Comparison of ENCODE assay signal across 6 cellular contexts in genomic region chr11:3814832-3815231, GRCh38. TPM values are rescaled to one million over a fixed set of nuclear protein-coding genes. Genes with fewer than 3 reads are reported as not detected.
DNase-seq lines count a peak whose midpoint lies in the region; ATAC-seq, FAIRE-seq and TF ChIP-seq lines count a peak whose summit lies in the region.
"Not testable (repeated sequence)": the region's sequence is repeated elsewhere in the genome, so short reads cannot be mapped to it uniquely, and the experiment has no call there.

No MANE protein-coding gene starts in this region.

- not testable (repeated sequence) for H3K4me1 ChIP-seq in GM23338 (ENCODE audit: insufficient read depth); spleen
- H3K4me1 ChIP-seq in K562 (replicated peaks in 1 of 2; ENCODE audit: control insufficient read depth in 2 of 2, insufficient read depth in 2 of 2, low read length in 2 of 2): peaks cover 9 to 23% of the 10 kb centered on the region in 2 experiments
- H3K4me1 ChIP-seq in left ventricle myocardium inferior: peaks cover 48% of the 10 kb centered on the region

- H3K27ac ChIP-seq in GM23338 (ENCODE audit: low read depth); K562 (ENCODE audit: extremely low read depth, low read depth, low read length); spleen: not testable (repeated sequence)
- peak overlapping the region; percentile 77 for H3K27ac ChIP-seq in left ventricle myocardium inferior (replicated peaks)

- H3K27me3 ChIP-seq in GM23338 (ENCODE audit: insufficient read depth); K562 (ENCODE audit: control insufficient read depth in 2 of 2, insufficient read depth in 2 of 2, low read length in 2 of 2); left ventricle myocardium inferior (ENCODE audit: low read depth); spleen (replicated peaks in 1 of 7): not testable (repeated sequence)

- not testable (repeated sequence) for FAIRE-seq in K562 (lab: Jason Lieb, UNC)

- H3K27ac Mint-ChIP-seq in GM23338 (peak overlapping the region; percentile 65; the same call in 1 of the 2 replicates), T-helper 17 cell (peak overlapping the region; percentile 27)
- peak overlapping the region; percentile 47 for H3K27ac Mint-ChIP-seq in activated CD4-positive, alpha-beta T cell treated with anti-CD3 and anti-CD28 coated beads, Interleukin-2, amount 10 ng/mL, durations not matched to agents 7 days and 5 days

- not testable (repeated sequence) for H3K9me3 Mint-ChIP-seq in GM23338; activated CD4-positive, alpha-beta T cell treated with anti-CD3 and anti-CD28 coated beads, Interleukin-2, amount 10 ng/mL, durations not matched to agents 7 days and 5 days

- in situ Hi-C loops in K562 (cut with MboI): loop anchor here (25.0 kb wide), 1 partner anchor 353 kb away; no protein-coding TSS in a partner anchor

- H3K79me2 ChIP-seq in GM23338 (replicated peaks; ENCODE audit: insufficient read depth); K562 (ENCODE audit: control insufficient read depth, insufficient read depth, low read length): not testable (repeated sequence)

- not testable (repeated sequence) for TF ChIP-seq EP300 in K562 (IDR thresholded peaks at IDR 0.05; ENCODE audit: low read length)

- H3K36me3 Mint-ChIP-seq in GM23338 (ENCODE audit: low read depth); T-helper 17 cell (ENCODE audit: low read depth); activated CD4-positive, alpha-beta T cell treated with anti-CD3 and anti-CD28 coated beads, Interleukin-2, amount 10 ng/mL, durations not matched to agents 7 days and 5 days (ENCODE audit: low read depth): not testable (repeated sequence)

- not testable (repeated sequence) for H3K4me3 Mint-ChIP-seq in GM23338; T-helper 17 cell; activated CD4-positive, alpha-beta T cell treated with anti-CD3 and anti-CD28 coated beads, Interleukin-2, amount 10 ng/mL, durations not matched to agents 7 days and 5 days

- ATAC-seq in GM23338, T-helper 17 cell, K562: not testable (repeated sequence)

- H3K36me3 ChIP-seq in GM23338 (ENCODE audit: insufficient read depth); left ventricle myocardium inferior; spleen: not testable (repeated sequence)
- peaks cover 19% of the 10 kb centered on the region for H3K36me3 ChIP-seq in K562 (ENCODE audit: control insufficient read depth, insufficient read depth, low read length)

- intact Hi-C loops in K562 (cut with micrococcal nuclease); left ventricle myocardium inferior (cut with micrococcal nuclease); spleen (cut with DNase I; ENCODE audit: low total_unique reads): not testable (repeated sequence)

- not testable (repeated sequence) for H3K9me1 ChIP-seq in K562 (ENCODE audit: control insufficient read depth, insufficient read depth, low read length)

- CTCF ChIA-PET in activated CD4-positive, alpha-beta T cell treated with anti-CD3 and anti-CD28 coated beads, Interleukin-2, amount 10 ng/mL, durations not matched to agents 7 days and 5 days (lab: Charles Lee): interaction anchor here (1.3 to 3.2 kb wide), 4 partner anchors 8 to 39 kb away, joined by 3 to 9 read pairs (median 7); partner anchors contain the start of gene RHOG
- CTCF ChIA-PET in K562 (lab: Yijun Ruan, JAX; ENCODE audit: low intra/inter-chr PET ratio): not testable (repeated sequence)

- H3K9me2 ChIP-seq in GM23338 (ENCODE audit: insufficient read depth): not testable (repeated sequence)

- not testable (repeated sequence) for BruUV-seq in K562 (replicated peaks; lab: Mats Ljungman, UMichigan)

- H3K27me3 Mint-ChIP-seq in GM23338 (ENCODE audit: insufficient read depth, low read depth, poor library complexity); T-helper 17 cell; activated CD4-positive, alpha-beta T cell treated with anti-CD3 and anti-CD28 coated beads, Interleukin-2, amount 10 ng/mL, durations not matched to agents 7 days and 5 days: not testable (repeated sequence)

- H3K4me1 Mint-ChIP-seq in GM23338 (peaks cover 17% of the 10 kb centered on the region), T-helper 17 cell (peaks cover 15% of the 10 kb centered on the region)
- H3K4me1 Mint-ChIP-seq in activated CD4-positive, alpha-beta T cell treated with anti-CD3 and anti-CD28 coated beads, Interleukin-2, amount 10 ng/mL, durations not matched to agents 7 days and 5 days: not testable (repeated sequence)

- not testable (repeated sequence) for H3K4me2 ChIP-seq in GM23338; K562 (ENCODE audit: insufficient read depth, low read length)

- DNase-seq in GM23338 (ENCODE audit: low spot score); T-helper 17 cell; activated CD4-positive, alpha-beta T cell treated with anti-CD3 and anti-CD28 coated beads, Interleukin-2, amount 10 ng/mL, durations not matched to agents 7 days and 5 days; K562 (ENCODE audit: extremely low read depth in 1 of 4, low spot score in 3 of 4); left ventricle myocardium inferior: not testable (repeated sequence)
- peak; percentile 6 for DNase-seq in spleen

- H4K20me1 ChIP-seq in GM23338 (replicated peaks; ENCODE audit: insufficient read depth); K562 (replicated peaks; ENCODE audit: control insufficient read depth, insufficient read depth, low read length): not testable (repeated sequence)

- POLR2A ChIA-PET in activated CD4-positive, alpha-beta T cell treated with anti-CD3 and anti-CD28 coated beads, Interleukin-2, amount 10 ng/mL, durations not matched to agents 7 days and 5 days (lab: Charles Lee): not testable (repeated sequence)
- POLR2A ChIA-PET in K562 (lab: Yijun Ruan, JAX): interaction anchor here (1.5 kb wide), 1 partner anchor 9 kb away, joined by 4 read pairs; no protein-coding TSS in a partner anchor

- not testable (repeated sequence) for H3K4me3 ChIP-seq in GM23338, K562, left ventricle myocardium inferior, spleen

- TF ChIP-seq POLR2A in K562 (conservative IDR thresholded peaks at IDR 0.05); spleen (IDR thresholded peaks at IDR 0.05): not testable (repeated sequence)

- H3F3A ChIP-seq in GM23338 (replicated peaks; ENCODE audit: low read depth): not testable (repeated sequence)

- not testable (repeated sequence) for H3K9me3 ChIP-seq in T-helper 17 cell (ENCODE audit: control insufficient read depth, low read length, poor library complexity, severe bottlenecking); K562 (replicated peaks; ENCODE audit: control insufficient read depth, insufficient read depth, low read depth, low read length); left ventricle myocardium inferior (replicated peaks); spleen

- not testable (repeated sequence) for TF ChIP-seq RAD21 in K562 (CRISPR knock-in tag; conservative IDR thresholded peaks at IDR 0.05 in 1 of 2, IDR thresholded peaks at IDR 0.05 in 1 of 2)

- H3K9ac ChIP-seq in K562 (ENCODE audit: insufficient read depth in 1 of 2, low read depth in 2 of 2, low read length in 2 of 2): not testable (repeated sequence)

- WGBS in K562 (ENCODE audit: insufficient coverage, low coverage, missing lambda C conversion rate): 50% methylated on average over 4 of the region's 5 CpGs
- WGBS in spleen, 5 donors: 93 to 96% (median 94%) methylated on average over 5 of the region's 5 CpGs

- H2AFZ ChIP-seq in GM23338; K562 (ENCODE audit: low read depth, low read length): not testable (repeated sequence)

- not testable (repeated sequence) for TF ChIP-seq CTCF in GM23338 (conservative IDR thresholded peaks at IDR 0.05; ENCODE audit: low read depth in 2 of 2); K562 (IDR thresholded peaks at IDR 0.05 in 2 of 3, conservative IDR thresholded peaks at IDR 0.05 in 1 of 3; ENCODE audit: insufficient read depth in 2 of 3, low read depth in 1 of 3, low read length in 3 of 3); left ventricle myocardium inferior (IDR thresholded peaks at IDR 0.05; ENCODE audit: borderline replicate concordance); spleen (IDR thresholded peaks at IDR 0.05 in 8 of 11, conservative IDR thresholded peaks at IDR 0.05 in 3 of 11)

RNA-seq across cellular contexts. Expression of gene PGAP2, which starts 6.5 kb away (rescaled TPM):
- 43.2 TPM in 2 replicates for total RNA-seq in GM23338 (2014; rRNA removed; shearing (Covaris generic))
- 37.8 and 39.3 TPM in 2 replicates for polyA plus RNA-seq in GM23338 (2016; fragmentation: Nextera tagmentation; extraction: Ambion mirVana)
- 10 to 100 TPM; 17.8 to 19.3 TPM for total RNA-seq in T-helper 17 cell
- 10 to 100 TPM; 30.0 to 30.9 TPM for total RNA-seq in activated CD4-positive, alpha-beta T cell treated with anti-CD3 and anti-CD28 coated beads, Interleukin-2, amount 10 ng/mL, durations not matched to agents 7 days and 5 days
- total RNA-seq in K562 (2011; cell fraction: chromatin; rRNA removed; ENCODE audit: low replicate concordance): 52.9 and 128 TPM in 2 replicates
- total RNA-seq in K562 (2011; cell fraction: nucleolus; rRNA removed): 70.0 and 81.9 TPM in 2 replicates
- total RNA-seq in K562 (2011; cell fraction: nucleoplasm; rRNA removed): 77.8 and 87.7 TPM in 2 replicates
- 17.9 and 26.9 TPM in 2 replicates for total RNA-seq in K562 (2014; rRNA removed)
- 18.4 and 20.2 TPM in 2 replicates for total RNA-seq in K562 (2014; rRNA removed; fragmentation: Illumina TruSeq; extraction: Trizol)
- 20.6 and 22.7 TPM in 2 replicates for total RNA-seq in K562 (2015; rRNA removed; fragmentation: Illumina TruSeq; extraction: Trizol)
- 35.2 and 38.0 TPM in 2 replicates for total RNA-seq in K562 (2021)
- 47.2 and 57.2 TPM in 2 replicates for polyA plus RNA-seq in K562 (2011; rRNA removed)
- polyA plus RNA-seq in K562 (2011; cell fraction: cytosol; rRNA removed): 61.2 and 89.0 TPM in 2 replicates
- 177 and 185 TPM in 2 replicates for polyA plus RNA-seq in K562 (2011; cell fraction: nucleus; rRNA removed)
- 38.5 and 43.9 TPM in 2 replicates for polyA plus RNA-seq in K562 (2012)
- polyA plus RNA-seq in K562 (2014; fragmentation: Illumina TruSeq; extraction: Trizol): 46.4 and 49.7 TPM in 2 replicates
- polyA plus RNA-seq in K562 (2014; fragmentation: Nextera tagmentation; extraction: Ambion mirVana): 10 to 100 TPM; 33.7 to 40.0 TPM
- 31.8 and 34.9 TPM in 2 replicates for polyA plus RNA-seq in K562 (2014; rRNA removed)
- polyA minus RNA-seq in K562 (2011; rRNA and poly(A)+ RNA removed): 32.7 and 40.7 TPM in 2 replicates
- 16.9 and 30.9 TPM in 2 replicates for polyA minus RNA-seq in K562 (2011; cell fraction: cytosol; rRNA and poly(A)+ RNA removed)
- 18.3 and 23.0 TPM in 2 replicates for polyA minus RNA-seq in K562 (2011; cell fraction: nucleus; rRNA and poly(A)+ RNA removed)
- total RNA-seq in left ventricle myocardium inferior: 27.8 TPM
- 10 to 100 TPM; 10.7 to 22.2 (median 13.3) TPM for total RNA-seq in spleen
- 10 to 100 TPM; 14.9 to 19.7 (median 15.1) TPM for polyA plus RNA-seq in spleen

RNA-seq across cellular contexts. Expression of gene NUP98, which starts 17.5 kb away (rescaled TPM):
- 170 and 174 TPM in 2 replicates for total RNA-seq in GM23338 (2014; rRNA removed; shearing (Covaris generic))
- polyA plus RNA-seq in GM23338 (2016; fragmentation: Nextera tagmentation; extraction: Ambion mirVana) (20.7 and 23.9 TPM in 2 replicates), K562 (2011; rRNA removed) (132 and 146 TPM in 2 replicates), K562 (2014; fragmentation: Illumina TruSeq; extraction: Trizol) (196 and 197 TPM in 2 replicates), K562 (2014; fragmentation: Nextera tagmentation; extraction: Ambion mirVana) (10 to 100 TPM; 45.1 to 60.8 TPM), K562 (2014; rRNA removed) (128 and 131 TPM in 2 replicates), spleen (10 to 100 TPM; 12.6 to 21.4 (median 16.9) TPM)
- total RNA-seq in T-helper 17 cell (100 to 1,000 TPM; 120 to 128 TPM), K562 (2014; rRNA removed) (143 TPM in 2 replicates), K562 (2014; rRNA removed; fragmentation: Illumina TruSeq; extraction: Trizol) (116 and 118 TPM in 2 replicates), K562 (2015; rRNA removed; fragmentation: Illumina TruSeq; extraction: Trizol) (164 and 182 TPM in 2 replicates), K562 (2021) (122 and 130 TPM in 2 replicates), left ventricle myocardium inferior (37.3 TPM), spleen (100 to 1,000 TPM in 3 of 7 donors, 10 to 100 TPM in 4; 71.2 to 171 (median 99.7) TPM)
- total RNA-seq in activated CD4-positive, alpha-beta T cell treated with anti-CD3 and anti-CD28 coated beads, Interleukin-2, amount 10 ng/mL, durations not matched to agents 7 days and 5 days: 100 to 1,000 TPM in 1 of 2 experiments, 10 to 100 TPM in 1; 94.7 to 116 TPM
- total RNA-seq in K562 (2011; cell fraction: chromatin; rRNA removed; ENCODE audit: low replicate concordance): 342 and 546 TPM in 2 replicates
- total RNA-seq in K562 (2011; cell fraction: nucleolus; rRNA removed): 195 and 218 TPM in 2 replicates
- total RNA-seq in K562 (2011; cell fraction: nucleoplasm; rRNA removed): 297 and 312 TPM in 2 replicates
- polyA plus RNA-seq in K562 (2011; cell fraction: cytosol; rRNA removed): 259 and 340 TPM in 2 replicates
- polyA plus RNA-seq in K562 (2011; cell fraction: nucleus; rRNA removed): 203 and 273 TPM in 2 replicates
- 80.8 and 90.3 TPM in 2 replicates for polyA plus RNA-seq in K562 (2012)
- 279 and 376 TPM in 2 replicates for polyA minus RNA-seq in K562 (2011; rRNA and poly(A)+ RNA removed)
- polyA minus RNA-seq in K562 (2011; cell fraction: cytosol; rRNA and poly(A)+ RNA removed): 161 and 183 TPM in 2 replicates
- 94.9 and 145 TPM in 2 replicates for polyA minus RNA-seq in K562 (2011; cell fraction: nucleus; rRNA and poly(A)+ RNA removed)

RNA-seq across cellular contexts. Expression of gene RHOG, which starts 25.9 kb away (rescaled TPM):
- total RNA-seq in GM23338 (2014; rRNA removed; shearing (Covaris generic)): 38.6 and 39.5 TPM in 2 replicates
- 23.2 and 26.3 TPM in 2 replicates for polyA plus RNA-seq in GM23338 (2016; fragmentation: Nextera tagmentation; extraction: Ambion mirVana)
- total RNA-seq in T-helper 17 cell: 100 to 1,000 TPM; 114 to 123 TPM
- total RNA-seq in activated CD4-positive, alpha-beta T cell treated with anti-CD3 and anti-CD28 coated beads, Interleukin-2, amount 10 ng/mL, durations not matched to agents 7 days and 5 days: 100 to 1,000 TPM; 158 to 172 TPM
- total RNA-seq in K562 (2011; cell fraction: chromatin; rRNA removed; ENCODE audit: low replicate concordance): 27.7 and 100.0 TPM in 2 replicates
- total RNA-seq in K562 (2011; cell fraction: nucleolus; rRNA removed): 89.7 and 100 TPM in 2 replicates
- 70.6 and 86.3 TPM in 2 replicates for total RNA-seq in K562 (2011; cell fraction: nucleoplasm; rRNA removed)
- 80.3 and 117 TPM in 2 replicates for total RNA-seq in K562 (2014; rRNA removed)
- total RNA-seq in K562 (2014; rRNA removed; fragmentation: Illumina TruSeq; extraction: Trizol): 34.7 and 43.6 TPM in 2 replicates
- total RNA-seq in K562 (2015; rRNA removed; fragmentation: Illumina TruSeq; extraction: Trizol): 70.0 and 71.8 TPM in 2 replicates
- 157 and 162 TPM in 2 replicates for total RNA-seq in K562 (2021)
- polyA plus RNA-seq in K562 (2011; rRNA removed): 112 and 121 TPM in 2 replicates
- polyA plus RNA-seq in K562 (2011; cell fraction: cytosol; rRNA removed): 199 and 423 TPM in 2 replicates
- 55.6 and 75.5 TPM in 2 replicates for polyA plus RNA-seq in K562 (2011; cell fraction: nucleus; rRNA removed)
- polyA plus RNA-seq in K562 (2012): 177 and 217 TPM in 2 replicates
- 153 and 223 TPM in 2 replicates for polyA plus RNA-seq in K562 (2014; fragmentation: Illumina TruSeq; extraction: Trizol)
- 10 to 100 TPM; 22.6 to 36.8 TPM for polyA plus RNA-seq in K562 (2014; fragmentation: Nextera tagmentation; extraction: Ambion mirVana)
- polyA plus RNA-seq in K562 (2014; rRNA removed): 134 and 159 TPM in 2 replicates
- polyA minus RNA-seq in K562 (2011; rRNA and poly(A)+ RNA removed): 68.0 and 101 TPM in 2 replicates
- 169 and 173 TPM in 2 replicates for polyA minus RNA-seq in K562 (2011; cell fraction: cytosol; rRNA and poly(A)+ RNA removed)
- polyA minus RNA-seq in K562 (2011; cell fraction: nucleus; rRNA and poly(A)+ RNA removed): 39.9 and 49.1 TPM in 2 replicates
- total RNA-seq in left ventricle myocardium inferior: 23.1 TPM
- 100 to 1,000 TPM; 144 to 256 (median 155) TPM for total RNA-seq in spleen
- 100 to 1,000 TPM; 102 to 142 (median 107) TPM for polyA plus RNA-seq in spleen

RNA-seq across cellular contexts. Expression of gene STIM1, which starts 40.6 kb away (rescaled TPM):
- total RNA-seq in GM23338 (2014; rRNA removed; shearing (Covaris generic)): 9.3 and 14.0 TPM in 2 replicates
- 3.5 and 3.9 TPM in 2 replicates for polyA plus RNA-seq in GM23338 (2016; fragmentation: Nextera tagmentation; extraction: Ambion mirVana)
- 100 to 1,000 TPM; 115 to 125 TPM for total RNA-seq in T-helper 17 cell
- 100 to 1,000 TPM; 103 to 108 TPM for total RNA-seq in activated CD4-positive, alpha-beta T cell treated with anti-CD3 and anti-CD28 coated beads, Interleukin-2, amount 10 ng/mL, durations not matched to agents 7 days and 5 days
- 148 and 250 TPM in 2 replicates for total RNA-seq in K562 (2011; cell fraction: chromatin; rRNA removed; ENCODE audit: low replicate concordance)
- total RNA-seq in K562 (2011; cell fraction: nucleolus; rRNA removed): 183 and 205 TPM in 2 replicates
- total RNA-seq in K562 (2011; cell fraction: nucleoplasm; rRNA removed): 147 and 198 TPM in 2 replicates
- total RNA-seq in K562 (2014; rRNA removed): 22.1 and 23.9 TPM in 2 replicates
- total RNA-seq in K562 (2014; rRNA removed; fragmentation: Illumina TruSeq; extraction: Trizol): 25.8 and 28.2 TPM in 2 replicates
- 18.3 and 20.6 TPM in 2 replicates for total RNA-seq in K562 (2015; rRNA removed; fragmentation: Illumina TruSeq; extraction: Trizol)
- total RNA-seq in K562 (2021): 50.4 and 50.5 TPM in 2 replicates
- polyA plus RNA-seq in K562 (2011; rRNA removed): 30.2 and 42.1 TPM in 2 replicates
- 32.2 and 32.4 TPM in 2 replicates for polyA plus RNA-seq in K562 (2011; cell fraction: cytosol; rRNA removed)
- 47.0 and 55.3 TPM in 2 replicates for polyA plus RNA-seq in K562 (2011; cell fraction: nucleus; rRNA removed)
- polyA plus RNA-seq in K562 (2012): 55.9 and 67.3 TPM in 2 replicates
- 38.8 and 39.1 TPM in 2 replicates for polyA plus RNA-seq in K562 (2014; fragmentation: Illumina TruSeq; extraction: Trizol)
- 1 to 10 TPM; 7.7 to 8.0 TPM for polyA plus RNA-seq in K562 (2014; fragmentation: Nextera tagmentation; extraction: Ambion mirVana)
- 22.5 and 24.7 TPM in 2 replicates for polyA plus RNA-seq in K562 (2014; rRNA removed)
- 160 and 190 TPM in 2 replicates for polyA minus RNA-seq in K562 (2011; rRNA and poly(A)+ RNA removed)
- 46.1 and 63.4 TPM in 2 replicates for polyA minus RNA-seq in K562 (2011; cell fraction: cytosol; rRNA and poly(A)+ RNA removed)
- 30.4 and 55.1 TPM in 2 replicates for polyA minus RNA-seq in K562 (2011; cell fraction: nucleus; rRNA and poly(A)+ RNA removed)
- 32.0 TPM for total RNA-seq in left ventricle myocardium inferior
- total RNA-seq in spleen: 10 to 100 TPM; 55.4 to 85.2 (median 65.0) TPM
- 10 to 100 TPM; 13.0 to 22.5 (median 16.3) TPM for polyA plus RNA-seq in spleen
